Comparison of ENCODE assay signal across 8 cellular contexts in genomic region chr2:3423492-3424170, GRCh38. TPM values are rescaled to one million over a fixed set of nuclear protein-coding genes. Genes with fewer than 3 reads are reported as not detected.
DNase-seq lines count a peak whose midpoint lies in the region; ATAC-seq and TF ChIP-seq lines count a peak whose summit lies in the region.

No MANE protein-coding gene starts in this region.

- CTCF ChIA-PET in CD8-positive, alpha-beta T cell (lab: Charles Lee), result interaction anchor here (0.7 to 6.1 kb wide), 42 partner anchors 10 to 818 kb away, joined by 3 to 41 read pairs (median 4); partner anchors contain the start of genes EIPR1, RNASEH1 and TRAPPC12
- CTCF ChIA-PET in activated CD4-positive, alpha-beta memory T cell treated with anti-CD3 and anti-CD28 coated beads, Interleukin-2, amount 10 ng/mL, durations not matched to agents 7 days and 5 days (lab: Charles Lee), result interaction anchor here (0.7 to 4.3 kb wide), 26 partner anchors 9 to 241 kb away, joined by 3 to 31 read pairs (median 4); partner anchors contain the start of genes ADI1, RNASEH1 and TRAPPC12

- peaks cover 6% of the 10 kb centered on the region for H3K4me1 Mint-ChIP-seq in CD8-positive, alpha-beta T cell (ENCODE audit: low read depth)
- H3K4me1 Mint-ChIP-seq in activated CD4-positive, alpha-beta memory T cell treated with anti-CD3 and anti-CD28 coated beads, Interleukin-2, amount 10 ng/mL, durations not matched to agents 7 days and 5 days, result no peaks in the 10 kb centered on the region

- H3K9me3 ChIP-seq in CD8-positive, alpha-beta T cell (ENCODE audit: low read length), result no peaks in the 10 kb centered on the region

- H3K4me3 Mint-ChIP-seq in CD8-positive, alpha-beta T cell, result no peak overlapping the region
- no peak overlapping the region for H3K4me3 Mint-ChIP-seq in activated CD4-positive, alpha-beta memory T cell treated with anti-CD3 and anti-CD28 coated beads, Interleukin-2, amount 10 ng/mL, durations not matched to agents 7 days and 5 days

- peaks cover 15% of the 10 kb centered on the region for H3K36me3 ChIP-seq in CD8-positive, alpha-beta T cell (ENCODE audit: insufficient read depth, low read length)

- peak; percentile 74 for ATAC-seq in CD8-positive, alpha-beta T cell
- ATAC-seq in GM21528 (IDR thresholded peaks at IDR 0.05; ENCODE audit: low FRiP score, unreplicated experiment) (peak; percentile 49), GM21786 (IDR thresholded peaks at IDR 0.05; ENCODE audit: unreplicated experiment) (no peak)

- H3K36me3 Mint-ChIP-seq in CD8-positive, alpha-beta T cell, result peaks cover 92% of the 10 kb centered on the region
- peaks cover 31% of the 10 kb centered on the region for H3K36me3 Mint-ChIP-seq in activated CD4-positive, alpha-beta memory T cell treated with anti-CD3 and anti-CD28 coated beads, Interleukin-2, amount 10 ng/mL, durations not matched to agents 7 days and 5 days (ENCODE audit: low read depth)

- no peaks in the 10 kb centered on the region for H3K27me3 ChIP-seq in CD8-positive, alpha-beta T cell (ENCODE audit: insufficient read depth, low read length)

- peak overlapping the region; percentile 10 for H3K27ac Mint-ChIP-seq in CD8-positive, alpha-beta T cell
- no peak overlapping the region for H3K27ac Mint-ChIP-seq in activated CD4-positive, alpha-beta memory T cell treated with anti-CD3 and anti-CD28 coated beads, Interleukin-2, amount 10 ng/mL, durations not matched to agents 7 days and 5 days

- H3K9me3 Mint-ChIP-seq in CD8-positive, alpha-beta T cell, result no peaks in the 10 kb centered on the region
- no peaks in the 10 kb centered on the region for H3K9me3 Mint-ChIP-seq in activated CD4-positive, alpha-beta memory T cell treated with anti-CD3 and anti-CD28 coated beads, Interleukin-2, amount 10 ng/mL, durations not matched to agents 7 days and 5 days

- H3K27ac ChIP-seq in CD8-positive, alpha-beta T cell (ENCODE audit: low read depth, low read length), result no peak overlapping the region

- no peaks in the 10 kb centered on the region for H3K4me1 ChIP-seq in CD8-positive, alpha-beta T cell (ENCODE audit: insufficient read depth, low read length)

- POLR2A ChIA-PET in CD8-positive, alpha-beta T cell (lab: Charles Lee), result no interaction called here
- POLR2A ChIA-PET in activated CD4-positive, alpha-beta memory T cell treated with anti-CD3 and anti-CD28 coated beads, Interleukin-2, amount 10 ng/mL, durations not matched to agents 7 days and 5 days (lab: Charles Lee), result interaction anchor here (0.8 to 2.2 kb wide), 3 partner anchors 43 to 229 kb away, joined by 3 to 7 read pairs (median 3); partner anchors contain the start of genes EIPR1 and TRAPPC12

- intact Hi-C loops in CD8-positive, alpha-beta T cell (cut with DNase I, micrococcal nuclease), result loop anchor here in 1 of 2 experiments (1.0 to 2.0 kb wide), 2 partner anchors 39 to 228 kb away; no protein-coding TSS in a partner anchor

- DNase-seq in CD8-positive, alpha-beta T cell, result peak; percentile 42 to 84 (median 61)
- DNase-seq in NCI-H510A (lab: John Stamatoyannopoulos, UW) (peak; percentile 16), midbrain (lab: John Stamatoyannopoulos, UW) (peak; percentile 39)
- peak; percentile 77 for DNase-seq in activated CD4-positive, alpha-beta memory T cell treated with anti-CD3 and anti-CD28 coated beads, Interleukin-2, amount 10 ng/mL, durations not matched to agents 7 days and 5 days
- peak; percentile 61 for DNase-seq in effector CD4-positive, alpha-beta T cell
- DNase-seq in stimulated activated CD8-positive, alpha-beta memory T cell treated with anti-CD3 and anti-CD28 coated beads, Interleukin-7, amount 100 ng/mL, for 4 hours (ENCODE audit: low read depth in 2 of 2), result peak; percentile 45 to 52

- no peaks in the 10 kb centered on the region for H3K27me3 Mint-ChIP-seq in CD8-positive, alpha-beta T cell (ENCODE audit: low read depth)
- H3K27me3 Mint-ChIP-seq in activated CD4-positive, alpha-beta memory T cell treated with anti-CD3 and anti-CD28 coated beads, Interleukin-2, amount 10 ng/mL, durations not matched to agents 7 days and 5 days, result no peaks in the 10 kb centered on the region

- peak; percentile 99 for TF ChIP-seq CTCF in CD8-positive, alpha-beta T cell (IDR thresholded peaks at IDR 0.05)

- H3K4me3 ChIP-seq in CD8-positive, alpha-beta T cell (ENCODE audit: low read depth, low read length), result no peak overlapping the region

RNA-seq across cellular contexts. Expression of gene TRAPPC12, which starts 44.1 kb away (rescaled TPM):
- total RNA-seq in CD8-positive, alpha-beta T cell, result 10 to 100 TPM; 33.3 to 35.1 TPM
- total RNA-seq in activated CD4-positive, alpha-beta memory T cell treated with anti-CD3 and anti-CD28 coated beads, Interleukin-2, amount 10 ng/mL, durations not matched to agents 7 days and 5 days, result 10 to 100 TPM; 74.5 to 75.6 TPM

RNA-seq across cellular contexts. Expression of gene EIPR1, which starts 46.0 kb away (rescaled TPM):
- 1 to 10 TPM; 7.1 to 9.7 TPM for total RNA-seq in CD8-positive, alpha-beta T cell
- 10 to 100 TPM; 34.3 to 36.1 TPM for total RNA-seq in activated CD4-positive, alpha-beta memory T cell treated with anti-CD3 and anti-CD28 coated beads, Interleukin-2, amount 10 ng/mL, durations not matched to agents 7 days and 5 days

Comparison
In these comparisons a context has a peak if more than half of its experiments do, and no peak if none do; other contexts are left out.
1. DNase-seq: peak in every context shown above with its lines; median percentile 77 in activated CD4-positive, alpha-beta memory T cell treated with anti-CD3 and anti-CD28 coated beads, Interleukin-2, amount 10 ng/mL, durations not matched to agents 7 days and 5 days; 61 in CD8-positive, alpha-beta T cell; 61 in effector CD4-positive, alpha-beta T cell; 48 in stimulated activated CD8-positive, alpha-beta memory T cell treated with anti-CD3 and anti-CD28 coated beads, Interleukin-7, amount 100 ng/mL, for 4 hours; 39 in midbrain; 16 in NCI-H510A.